In the genomic region with DNA sequence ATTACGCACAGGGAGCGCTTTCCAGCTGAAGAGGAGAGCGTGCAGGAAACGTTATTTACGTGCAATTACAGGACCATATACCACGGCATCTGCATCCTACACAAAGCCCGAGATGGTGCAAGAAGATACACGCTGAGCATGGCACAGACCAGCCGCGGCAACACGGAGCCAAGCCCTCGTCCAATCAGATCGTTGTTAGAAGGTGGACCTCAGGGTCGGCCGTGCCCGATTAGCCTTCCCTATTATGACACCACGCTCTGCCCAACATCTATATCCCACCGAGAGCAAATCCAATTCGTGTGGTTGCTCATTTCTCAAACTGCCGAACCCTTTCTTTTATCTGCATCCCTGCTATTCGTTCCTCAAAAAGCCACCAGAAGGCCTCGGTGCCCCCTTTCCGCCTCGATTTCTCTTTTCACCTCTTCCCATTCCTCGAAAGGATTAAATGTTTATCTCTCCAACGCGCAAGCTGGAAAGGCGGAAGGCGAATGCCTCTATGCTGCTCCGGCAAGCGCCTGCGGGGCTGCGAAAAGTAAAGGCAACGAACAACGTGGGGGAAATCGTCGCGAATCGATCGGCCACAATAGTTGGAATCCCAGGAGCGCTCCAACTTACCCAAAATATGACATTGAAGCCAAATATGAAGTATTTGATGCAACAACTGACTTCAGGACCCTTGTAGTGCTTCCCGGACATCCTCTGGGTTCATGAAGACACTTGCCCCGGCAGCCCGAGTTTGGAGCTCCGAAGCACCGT, we compare ENCODE assay signal across 9 cellular contexts. TPM values are rescaled to one million over a fixed set of nuclear protein-coding genes. Genes with fewer than 3 reads are reported as not detected.
DNase-seq lines count a peak whose midpoint lies in the region; ATAC-seq and TF ChIP-seq lines count a peak whose summit lies in the region.
"Had no signal": no experiment of that assay in that cellular context is flagged by ENCODE, and none has a peak within 500 bp of the region (broad histone marks: within the 10 kb centered on the region; RNA-seq: fewer than 3 reads in every experiment).

No MANE protein-coding gene starts in this region.

- H3K4me2 ChIP-seq in OCI-LY7 (ENCODE audit: low read length), result peak overlapping the region; percentile 42; the same call in 1 of the 2 replicates

- H3K4me3 ChIP-seq in OCI-LY7 (ENCODE audit: low read depth, low read length, poor library complexity, severe bottlenecking), result no peak overlapping the region
- peak overlapping the region; percentile 63 to 64 for H3K4me3 ChIP-seq in gastroesophageal sphincter
- H3K4me3 ChIP-seq in vagina, result peak overlapping the region; percentile 75 to 87

- no TSS peak for BruUV-seq in OCI-LY7 (replicated peaks; lab: Mats Ljungman, UMichigan)

- H3K27ac ChIP-seq in OCI-LY7 (ENCODE audit: low read depth, low read length, poor library complexity, severe bottlenecking) (no peak overlapping the region), gastroesophageal sphincter (peak overlapping the region in 3 of 4 donors; percentile 77 to 87 (median 86)), vagina (peak overlapping the region; percentile 88)

- H3K9me3 ChIP-seq in OCI-LY7 (ENCODE audit: low read length) (no peaks in the 10 kb centered on the region), gastroesophageal sphincter (no peaks in the 10 kb centered on the region), vagina (no peaks in the 10 kb centered on the region)

- TF ChIP-seq CTCF in OCI-LY7 (conservative IDR thresholded peaks at IDR 0.05; ENCODE audit: low read length), result no peak
- TF ChIP-seq CTCF in gastroesophageal sphincter (IDR thresholded peaks at IDR 0.05), result no peak
- no peak for TF ChIP-seq CTCF in vagina (IDR thresholded peaks at IDR 0.05)

- no peaks in the 10 kb centered on the region for H4K20me1 ChIP-seq in OCI-LY7 (ENCODE audit: insufficient read depth, low read length)

- peaks cover 5% of the 10 kb centered on the region for H3K27me3 Mint-ChIP-seq in activated naive CD4-positive, alpha-beta T cell treated with anti-CD3 and anti-CD28 coated beads, Interleukin-2, amount 10 ng/mL, durations not matched to agents 7 days and 5 days

- no peaks in the 10 kb centered on the region for H3K4me1 ChIP-seq in OCI-LY7 (ENCODE audit: insufficient read depth, low read length, poor library complexity, severe bottlenecking)
- peaks cover 0 to 55% (median 13%) of the 10 kb centered on the region in 3 donors for H3K4me1 ChIP-seq in gastroesophageal sphincter
- H3K4me1 ChIP-seq in vagina, result peaks cover 51% of the 10 kb centered on the region

- intact Hi-C loops in OCI-LY7 (cut with micrococcal nuclease; ENCODE audit: unreplicated experiment) (no loop called here), vagina (cut with DNase I) (no loop called here)

- H3K36me3 ChIP-seq in OCI-LY7 (ENCODE audit: insufficient read depth, low read length) (no peaks in the 10 kb centered on the region), gastroesophageal sphincter (no peaks in the 10 kb centered on the region), vagina (no peaks in the 10 kb centered on the region)

- peaks cover 11% of the 10 kb centered on the region for H3K36me3 Mint-ChIP-seq in activated naive CD4-positive, alpha-beta T cell treated with anti-CD3 and anti-CD28 coated beads, Interleukin-2, amount 10 ng/mL, durations not matched to agents 7 days and 5 days

- H3K9me2 ChIP-seq in OCI-LY7 (ENCODE audit: insufficient read depth, low read length), result no peaks in the 10 kb centered on the region

- peak overlapping the region; percentile 90 for H3K4me3 Mint-ChIP-seq in activated naive CD4-positive, alpha-beta T cell treated with anti-CD3 and anti-CD28 coated beads, Interleukin-2, amount 10 ng/mL, durations not matched to agents 7 days and 5 days

- no peak for TF ChIP-seq EP300 in gastroesophageal sphincter (IDR thresholded peaks at IDR 0.05)

- WGBS in gastroesophageal sphincter (ENCODE audit: low coverage in 1 of 2), 2 donors, result 0 to 1% methylated on average over 13 to 32 of the region's 46 CpGs

- no peaks in the 10 kb centered on the region for H3K9me3 Mint-ChIP-seq in activated naive CD4-positive, alpha-beta T cell treated with anti-CD3 and anti-CD28 coated beads, Interleukin-2, amount 10 ng/mL, durations not matched to agents 7 days and 5 days

- peaks cover 72% of the 10 kb centered on the region for H3K4me1 Mint-ChIP-seq in activated naive CD4-positive, alpha-beta T cell treated with anti-CD3 and anti-CD28 coated beads, Interleukin-2, amount 10 ng/mL, durations not matched to agents 7 days and 5 days

- H2AFZ ChIP-seq in OCI-LY7 (ENCODE audit: low read length), result no peak overlapping the region

- ATAC-seq in HG03108 (IDR thresholded peaks at IDR 0.05; ENCODE audit: unreplicated experiment) (peak; percentile 14), gastroesophageal sphincter (no peak)

- POLR2A ChIA-PET in OCI-LY7 (lab: Charles Lee), result no interaction called here

- no peaks in the 10 kb centered on the region for H3K79me2 ChIP-seq in OCI-LY7 (ENCODE audit: insufficient read depth, low read depth, low read length)

- peak overlapping the region; percentile 86 for H3K27ac Mint-ChIP-seq in activated naive CD4-positive, alpha-beta T cell treated with anti-CD3 and anti-CD28 coated beads, Interleukin-2, amount 10 ng/mL, durations not matched to agents 7 days and 5 days

- no peaks in the 10 kb centered on the region for H3K27me3 ChIP-seq in gastroesophageal sphincter
- H3K27me3 ChIP-seq in vagina, result no peaks in the 10 kb centered on the region

- peak in 2 of 3 experiments; percentile 14 to 33 for DNase-seq in activated CD8-positive, alpha-beta memory T cell treated with anti-CD3 and anti-CD28 coated beads for 48 hours (ENCODE audit: low read depth in 2 of 3, low spot score in 2 of 3)
- DNase-seq in activated CD8-positive, alpha-beta memory T cell treated with anti-CD3 and anti-CD28 coated beads for 24 hours, result no peak
- no peak for DNase-seq in OCI-LY7 (ENCODE audit: low spot score)
- DNase-seq in activated naive CD4-positive, alpha-beta T cell treated with anti-CD3 and anti-CD28 coated beads, Interleukin-2, amount 10 ng/mL, durations not matched to agents 7 days and 5 days, result peak; percentile 56
- DNase-seq in occipital lobe (lab: John Stamatoyannopoulos, UW), result peak; percentile 71
- no peak for DNase-seq in vagina (ENCODE audit: extremely low spot score in 2 of 2)
- DNase-seq: DND-41 had no signal

- TF ChIP-seq POLR2A in gastroesophageal sphincter (IDR thresholded peaks at IDR 0.05) (no peak), vagina (IDR thresholded peaks at IDR 0.05) (no peak)

- CTCF ChIA-PET in OCI-LY7 (lab: Charles Lee; ENCODE audit: unreplicated experiment), result no interaction called here
- CTCF ChIA-PET in activated naive CD4-positive, alpha-beta T cell treated with anti-CD3 and anti-CD28 coated beads, Interleukin-2, amount 10 ng/mL, durations not matched to agents 7 days and 5 days (lab: Charles Lee), result interaction anchor here (1.0 to 1.3 kb wide), 3 partner anchors 12 to 190 kb away, joined by 3 read pairs; no protein-coding TSS in a partner anchor

RNA-seq across cellular contexts. Expression of a gene that starts 0.7 kb away (rescaled TPM):
- total RNA-seq in OCI-LY7 (2014; rRNA removed; shearing (Covaris generic)), result not detected in 2 replicates
- not detected in 2 replicates for total RNA-seq in OCI-LY7 (2022)
- 10 to 100 TPM in 3 of 4 donors, 1 to 10 TPM in 1; 9.8 to 14.0 (median 12.2) TPM for total RNA-seq in gastroesophageal sphincter
- 90.5 TPM for total RNA-seq in occipital lobe
- 15.5 TPM for total RNA-seq in vagina

Comparison
In these comparisons a context has a peak if more than half of its experiments do, and no peak if none do; other contexts are left out.
1. DNase-seq: peak in activated CD8-positive, alpha-beta memory T cell treated with anti-CD3 and anti-CD28 coated beads for 48 hours (2 of 3), activated naive CD4-positive, alpha-beta T cell treated with anti-CD3 and anti-CD28 coated beads, Interleukin-2, amount 10 ng/mL, durations not matched to agents 7 days and 5 days (single experiment) and occipital lobe (single experiment); none in activated CD8-positive, alpha-beta memory T cell treated with anti-CD3 and anti-CD28 coated beads for 24 hours (single experiment), OCI-LY7 (single experiment) and vagina (0 of 2).
2. RNA of a gene that starts 0.7 kb away (total RNA-seq): 90.5 TPM in occipital lobe (single experiment), 15.5 TPM in vagina (single experiment) and 9.8 to 14.0 TPM in gastroesophageal sphincter; not detected in OCI-LY7; every median in the first group is over 10 times any median in the second.